26 cellular contexts compared by ENCODE assay signal in genomic region chr21:39209334-39209688, GRCh38. TPM values are rescaled to one million over a fixed set of nuclear protein-coding genes. Genes with fewer than 3 reads are reported as not detected.
DNase-seq lines count a peak whose midpoint lies in the region; ATAC-seq and TF ChIP-seq lines count a peak whose summit lies in the region.
"Had no signal": no experiment of that assay in that cellular context is flagged by ENCODE, and none has a peak within 500 bp of the region (broad histone marks: within the 10 kb centered on the region; RNA-seq: fewer than 3 reads in every experiment).

No MANE protein-coding gene starts in this region.

- H3K36me3 Mint-ChIP-seq in activated naive CD4-positive, alpha-beta T cell treated with anti-CD3 and anti-CD28 coated beads for 36 hours (ENCODE audit: low read depth), result peaks cover 20% of the 10 kb centered on the region
- H3K36me3 Mint-ChIP-seq in brain (peaks cover 76% of the 10 kb centered on the region), osteocyte (ENCODE audit: unreplicated experiment) (peaks cover 59% of the 10 kb centered on the region)

- H3K4me1 ChIP-seq in HEK293 (ENCODE audit: control insufficient read depth, insufficient read depth, low read length) (no peaks in the 10 kb centered on the region), ascending aorta (peaks cover 0 to 2% of the 10 kb centered on the region in 2 donors)
- H3K4me1 ChIP-seq: adrenal gland, BLaER1, breast epithelium, colonic mucosa, foreskin keratinocyte, heart right ventricle had no signal

- no peak for TF ChIP-seq CTCF in HEK293 (tag by site-specific recombination; IDR thresholded peaks at IDR 0.05)
- no peak for TF ChIP-seq CTCF in brain (conservative IDR thresholded peaks at IDR 0.05)
- TF ChIP-seq CTCF in osteocyte (IDR thresholded peaks at IDR 0.05), result no peak
- TF ChIP-seq CTCF in ascending aorta (IDR thresholded peaks at IDR 0.05), result no peak

- H3K27me3 ChIP-seq in ascending aorta, result no peaks in the 10 kb centered on the region
- H3K27me3 ChIP-seq: adrenal gland, BLaER1, breast epithelium, colonic mucosa, foreskin keratinocyte, heart right ventricle, MG63, ovary had no signal

- POLR2A ChIA-PET in HEK293 (lab: Yijun Ruan, JAX), result interaction anchor here (0.6 kb wide), 1 partner anchor 1009 kb away, joined by 3 read pairs; no protein-coding TSS in a partner anchor

- H3K4me1 Mint-ChIP-seq in activated naive CD4-positive, alpha-beta T cell treated with anti-CD3 and anti-CD28 coated beads for 36 hours (ENCODE audit: low read depth), result peaks cover 34% of the 10 kb centered on the region
- H3K4me1 Mint-ChIP-seq in brain (peaks cover 17% of the 10 kb centered on the region), osteocyte (ENCODE audit: unreplicated experiment) (no peaks in the 10 kb centered on the region)

- H3K9me3 Mint-ChIP-seq in activated naive CD4-positive, alpha-beta T cell treated with anti-CD3 and anti-CD28 coated beads for 36 hours, result no peaks in the 10 kb centered on the region
- no peaks in the 10 kb centered on the region for H3K9me3 Mint-ChIP-seq in brain
- no peaks in the 10 kb centered on the region for H3K9me3 Mint-ChIP-seq in osteocyte (ENCODE audit: unreplicated experiment)
- H3K9me3 Mint-ChIP-seq: activated T-cell treated with anti-CD3 and anti-CD28 coated beads, Interleukin-2, amount 50 U/mL, for 4 hours had no signal

- no peak overlapping the region for H3K4me3 ChIP-seq in HEK293 (ENCODE audit: low read depth, low read length)
- H3K4me3 ChIP-seq in ascending aorta, result no peak overlapping the region
- H3K4me3 ChIP-seq: adrenal gland, BLaER1, breast epithelium, colonic mucosa, heart right ventricle, MG63, ovary, smooth muscle cell had no signal

- intact Hi-C loops in activated naive CD4-positive, alpha-beta T cell treated with anti-CD3 and anti-CD28 coated beads for 36 hours (cut with micrococcal nuclease), result loop anchor here (2.0 kb wide), 1 partner anchor 27 kb away; the partner anchor contains the start of gene PSMG1
- intact Hi-C loops in ascending aorta (cut with DNase I), result no loop called here

- peak overlapping the region; percentile 65 for H3K27ac Mint-ChIP-seq in activated naive CD4-positive, alpha-beta T cell treated with anti-CD3 and anti-CD28 coated beads for 36 hours
- H3K27ac Mint-ChIP-seq in brain, result peak overlapping the region in 4 of 5 experiments; percentile 22 to 87 (median 80)
- H3K27ac Mint-ChIP-seq in osteocyte (ENCODE audit: unreplicated experiment), result peak overlapping the region; percentile 50

- H3K27ac ChIP-seq in HEK293 (ENCODE audit: extremely low read depth, low read depth, low read length) (no peak overlapping the region), ascending aorta (peak overlapping the region in 1 of 2 donors; percentile 44)
- H3K27ac ChIP-seq: adrenal gland, BLaER1, breast epithelium, colonic mucosa, foreskin keratinocyte, heart right ventricle, ovary had no signal

- DNase-seq in activated naive CD4-positive, alpha-beta T cell treated with anti-CD3 and anti-CD28 coated beads for 36 hours, result no peak
- DNase-seq in activated naive CD4-positive, alpha-beta T cell treated with anti-CD3 and anti-CD28 coated beads, Interleukin-2, amount 50 U/mL, for 16 hours, result no peak
- DNase-seq in osteocyte (ENCODE audit: extremely low spot score, unreplicated experiment), result no peak
- DNase-seq in ascending aorta (ENCODE audit: low spot score in 2 of 2), result no peak
- DNase-seq: activated CD8-positive, alpha-beta memory T cell treated with anti-CD3 and anti-CD28 coated beads for 24 hours; activated T-cell treated with anti-CD3 and anti-CD28 coated beads, Interleukin-2, amount 50 U/mL, for 4 hours; adrenal gland; foreskin keratinocyte; HCEC 1CT; heart right ventricle; MG63; NCI-H2081 treated with DMSO at 0.1 percent for 48 hours; NCI-H524; NK-92 treated with Interleukin-12 subunit alpha and Interleukin-12 subunit beta, amount 100 ng/mL, for 24 hours; ovary; retina; SHP77; stimulated activated CD4-positive, alpha-beta T cell treated with anti-CD3 and anti-CD28 coated beads, Interleukin-2, amount 100 ng/mL, for 24 hours had no signal

- no peak for ATAC-seq in HG03571 (IDR thresholded peaks at IDR 0.05; ENCODE audit: unreplicated experiment)
- ATAC-seq: activated T-cell treated with anti-CD3 and anti-CD28 coated beads, Interleukin-2, amount 50 U/mL, for 4 hours; esophagus mucosa; foreskin keratinocyte; heart right ventricle had no signal

- CTCF ChIA-PET in activated naive CD4-positive, alpha-beta T cell treated with anti-CD3 and anti-CD28 coated beads for 36 hours (lab: Charles Lee), result interaction anchor here (0.5 to 0.9 kb wide), 2 partner anchors 9 to 12 kb away, joined by 3 to 4 read pairs; no protein-coding TSS in a partner anchor
- CTCF ChIA-PET in HEK293 (lab: Yijun Ruan, JAX), result interaction anchor here (0.6 to 0.9 kb wide), 3 partner anchors 10 to 14 kb away, joined by 3 to 4 read pairs (median 3); no protein-coding TSS in a partner anchor

- no peak overlapping the region for H3K4me3 Mint-ChIP-seq in activated naive CD4-positive, alpha-beta T cell treated with anti-CD3 and anti-CD28 coated beads for 36 hours
- no peak overlapping the region for H3K4me3 Mint-ChIP-seq in brain
- H3K4me3 Mint-ChIP-seq in osteocyte (ENCODE audit: unreplicated experiment), result no peak overlapping the region
- H3K4me3 Mint-ChIP-seq: activated T-cell treated with anti-CD3 and anti-CD28 coated beads, Interleukin-2, amount 50 U/mL, for 4 hours had no signal

- H3K36me3 ChIP-seq in HEK293 (ENCODE audit: control insufficient read depth in 2 of 2, insufficient read depth in 1 of 2, low read length in 2 of 2) (peaks cover 40 to 49% of the 10 kb centered on the region in 2 experiments), ascending aorta (peaks cover 22 to 37% of the 10 kb centered on the region in 2 donors)
- H3K36me3 ChIP-seq: breast epithelium, ovary had no signal

- H3K27me3 Mint-ChIP-seq in activated naive CD4-positive, alpha-beta T cell treated with anti-CD3 and anti-CD28 coated beads for 36 hours (ENCODE audit: low read depth), result no peaks in the 10 kb centered on the region
- H3K27me3 Mint-ChIP-seq in brain (no peaks in the 10 kb centered on the region), osteocyte (ENCODE audit: unreplicated experiment) (no peaks in the 10 kb centered on the region)

- H3K9me3 ChIP-seq in HEK293 (ENCODE audit: control insufficient read depth, insufficient read depth, low read depth, low read length) (no peaks in the 10 kb centered on the region), ascending aorta (no peaks in the 10 kb centered on the region)
- H3K9me3 ChIP-seq: adrenal gland, BLaER1, breast epithelium, colonic mucosa, heart right ventricle, MG63, ovary had no signal

TF ChIP-seq in HEK293, 187 proteins besides CTCF, POLR2A, EP300 and RAD21:
- TF ChIP-seq MYNN (tag by site-specific recombination; IDR thresholded peaks at IDR 0.05; ENCODE audit: borderline replicate concordance) (peak; percentile 78), ZNF654 (tag by site-specific recombination; IDR thresholded peaks at IDR 0.05; ENCODE audit: low read depth) (no peak), ZNF704 (tag by site-specific recombination; IDR thresholded peaks at IDR 0.05) (no peak), ZBTB10 (tag by site-specific recombination; IDR thresholded peaks at IDR 0.05) (no peak), ZNF184 (tag by site-specific recombination; IDR thresholded peaks at IDR 0.05) (no peak)
TF ChIP-seq in HEK293: peak in this region for 1.

RNA-seq across cellular contexts. Expression of gene PSMG1, which starts 26.1 kb away (rescaled TPM):
- 10 to 100 TPM; 70.8 to 70.9 TPM for total RNA-seq in activated naive CD4-positive, alpha-beta T cell treated with anti-CD3 and anti-CD28 coated beads for 36 hours
- polyA plus RNA-seq in brain (ENCODE audit: insufficient read depth, low read depth, low replicate concordance), result 51.1 TPM
- total RNA-seq in osteocyte, result 49.0 and 49.6 TPM in 2 replicates
- 25.4 TPM for total RNA-seq in ascending aorta
